29 cellular contexts compared by ENCODE assay signal in genomic region chr22:34462795-34463194, GRCh38.
"Had no signal": no experiment of that assay in that cellular context is flagged by ENCODE, and none has a peak within 500 bp of the region (broad histone marks: within the 10 kb centered on the region; RNA-seq: fewer than 3 reads in every experiment).

No MANE protein-coding gene starts in this region.

- H3K27me3 ChIP-seq: ascending aorta had no signal

- H3K36me3 ChIP-seq: ascending aorta, WERI-Rb-1 had no signal

- ATAC-seq: activated CD4-positive, alpha-beta T cell treated with anti-CD3 and anti-CD28 coated beads for 36 hours; activated CD4-positive, CD25-positive, alpha-beta regulatory T cell treated with anti-CD3 and anti-CD28 coated beads, Interleukin-2, amount 50 U/mL, for 24 hours; activated CD8-positive, alpha-beta memory T cell treated with anti-CD3 and anti-CD28 coated beads, Interleukin-2, amount 10 ng/mL, durations not matched to agents 7 days and 5 days; activated CD8-positive, alpha-beta T cell treated with anti-CD3 and anti-CD28 coated beads, Interleukin-2, amount 10 ng/mL, durations not matched to agents 7 days and 5 days; activated naive CD8-positive, alpha-beta T cell treated with anti-CD3 and anti-CD28 coated beads, Interleukin-2, amount 50 U/mL, for 24 hours; T-cell; T-helper 17 cell; WTC11 had no signal

- H3K4me3 ChIP-seq: ascending aorta had no signal

- H3K27ac ChIP-seq: ascending aorta, WERI-Rb-1 had no signal

- DNase-seq: activated CD4-positive, alpha-beta memory T cell treated with anti-CD3 and anti-CD28 coated beads, Interleukin-2, amount 10 ng/mL, durations not matched to agents 7 days and 5 days; activated CD4-positive, alpha-beta T cell treated with anti-CD3 and anti-CD28 coated beads for 1 hour; activated CD4-positive, alpha-beta T cell treated with anti-CD3 and anti-CD28 coated beads for 36 hours; activated CD4-positive, alpha-beta T cell treated with anti-CD3 and anti-CD28 coated beads for 48 hours; activated CD4-positive, alpha-beta T cell treated with anti-CD3 and anti-CD28 coated beads, Interleukin-2, amount 10 ng/mL, durations not matched to agents 7 days and 5 days; activated CD4-positive, alpha-beta T cell treated with anti-CD3 and anti-CD28 coated beads, Interleukin-2, amount 50 U/mL, for 48 hours; activated CD4-positive, CD25-positive, alpha-beta regulatory T cell; activated CD8-positive, alpha-beta memory T cell treated with anti-CD3 and anti-CD28 coated beads for 24 hours; activated CD8-positive, alpha-beta memory T cell treated with anti-CD3 and anti-CD28 coated beads, Interleukin-2, amount 10 ng/mL, durations not matched to agents 7 days and 5 days; activated CD8-positive, alpha-beta memory T cell treated with anti-CD3 and anti-CD28 coated beads, Interleukin-2, amount 50 U/mL, for 48 hours; activated CD8-positive, alpha-beta T cell treated with anti-CD3 and anti-CD28 coated beads, Interleukin-2, amount 10 ng/mL, durations not matched to agents 7 days and 5 days; activated effector memory CD4-positive, alpha-beta T cell treated with Interleukin-2 at 50 U/mL for 16 hours; activated gamma-delta T cell; activated naive CD4-positive, alpha-beta T cell treated with anti-CD3 and anti-CD28 coated beads, Interleukin-2, amount 10 ng/mL, durations not matched to agents 7 days and 5 days; activated naive CD4-positive, alpha-beta T cell treated with Interleukin-2 at 50 U/mL for 16 hours; activated naive CD8-positive, alpha-beta T cell treated with anti-CD3 and anti-CD28 coated beads, Interleukin-2, amount 10 ng/mL, durations not matched to agents 7 days and 5 days; activated naive CD8-positive, alpha-beta T cell treated with anti-CD3 and anti-CD28 coated beads, Interleukin-2, amount 50 U/mL, for 24 hours; activated T-cell treated with anti-CD3 and anti-CD28 coated beads, Interleukin-2, amount 50 U/mL, for 24 hours; activated T-cell treated with anti-CD3 and anti-CD28 coated beads, Interleukin-2, amount 50 U/mL, for 48 hours; amygdala; anterior cingulate cortex; cerebellar nuclear complex; T-cell; T-helper 17 cell; T1000; WERI-Rb-1 had no signal

- H3K4me1 ChIP-seq: ascending aorta had no signal
